ENCODE assay signal across 8 cellular contexts in genomic region chr19:36492689-36493453, GRCh38. TPM values are rescaled to one million over a fixed set of nuclear protein-coding genes. Genes with fewer than 3 reads are reported as not detected.
A peak's percentile ranks its signal among the peaks of the same experiment; 100 is the strongest.
DNase-seq lines count a peak whose midpoint lies in the region; ATAC-seq and TF ChIP-seq lines count a peak whose summit lies in the region.
"Not testable (repeated sequence)": the region's sequence is repeated elsewhere in the genome, so short reads cannot be mapped to it uniquely, and the experiment has no call there.

No MANE protein-coding gene starts in this region.

- WGBS in body of pancreas, 2 donors: 63 to 69% methylated on average over 18 of the region's 18 CpGs

- H3K27ac ChIP-seq in VCaP, body of pancreas: not testable (repeated sequence)

- not testable (repeated sequence) for H3K4me3 ChIP-seq in BE2C (ENCODE audit: low read depth, low read length); body of pancreas

- DNase-seq in BE2C (peak; percentile 74), GM13976 (ENCODE audit: low spot score) (peak; percentile 42), NCI-H345 treated with DMSO at 0.1 percent for 48 hours (lab: John Stamatoyannopoulos, UW; ENCODE audit: unreplicated experiment) (peak; percentile 49), body of pancreas (peak; percentile 25 to 64 (median 32)), glutamatergic neuron (peak; percentile 58), midbrain (lab: John Stamatoyannopoulos, UW) (peak; percentile 76)

- H3K27ac Mint-ChIP-seq in glutamatergic neuron (ENCODE audit: unreplicated experiment): not testable (repeated sequence)
- peak overlapping the region; percentile 76 for H3K27ac Mint-ChIP-seq in stimulated activated memory B cell treated with anti-CD40 and anti-IgM and Interleukin-4, amounts not matched to agents 10 μg/mL and 1 μg/mL and 100 μg/mL, for 72 hours

- H3K4me3 Mint-ChIP-seq in glutamatergic neuron (ENCODE audit: unreplicated experiment): not testable (repeated sequence)
- H3K4me3 Mint-ChIP-seq in stimulated activated memory B cell treated with anti-CD40 and anti-IgM and Interleukin-4, amounts not matched to agents 10 μg/mL and 1 μg/mL and 100 μg/mL, for 72 hours: peak overlapping the region; percentile 64

- H3K36me3 ChIP-seq in BE2C; body of pancreas (replicated peaks in 1 of 2; ENCODE audit: insufficient read depth in 1 of 2, low read depth in 2 of 2): not testable (repeated sequence)

- not testable (repeated sequence) for H3K4me1 ChIP-seq in BE2C, body of pancreas

- ATAC-seq in body of pancreas; stimulated activated memory B cell treated with anti-CD40 and anti-IgM and Interleukin-4, amounts not matched to agents 10 μg/mL and 1 μg/mL and 100 μg/mL, for 72 hours: not testable (repeated sequence)

- not testable (repeated sequence) for H3K4me1 Mint-ChIP-seq in glutamatergic neuron (ENCODE audit: low read depth, unreplicated experiment)
- H3K4me1 Mint-ChIP-seq in stimulated activated memory B cell treated with anti-CD40 and anti-IgM and Interleukin-4, amounts not matched to agents 10 μg/mL and 1 μg/mL and 100 μg/mL, for 72 hours: peaks cover 27% of the 10 kb centered on the region

- H3K27me3 Mint-ChIP-seq in glutamatergic neuron (ENCODE audit: unreplicated experiment): peaks cover 15% of the 10 kb centered on the region
- H3K27me3 Mint-ChIP-seq in stimulated activated memory B cell treated with anti-CD40 and anti-IgM and Interleukin-4, amounts not matched to agents 10 μg/mL and 1 μg/mL and 100 μg/mL, for 72 hours: not testable (repeated sequence)

- H3K36me3 Mint-ChIP-seq in glutamatergic neuron (ENCODE audit: unreplicated experiment): peaks cover 18% of the 10 kb centered on the region
- not testable (repeated sequence) for H3K36me3 Mint-ChIP-seq in stimulated activated memory B cell treated with anti-CD40 and anti-IgM and Interleukin-4, amounts not matched to agents 10 μg/mL and 1 μg/mL and 100 μg/mL, for 72 hours

- peaks cover 29% of the 10 kb centered on the region for H3K9me3 Mint-ChIP-seq in glutamatergic neuron (ENCODE audit: unreplicated experiment)
- not testable (repeated sequence) for H3K9me3 Mint-ChIP-seq in stimulated activated memory B cell treated with anti-CD40 and anti-IgM and Interleukin-4, amounts not matched to agents 10 μg/mL and 1 μg/mL and 100 μg/mL, for 72 hours

- in situ Hi-C loops in GM13976 (cut with MboI; ENCODE audit: low sequenced_read_pairs, unreplicated experiment): loop anchor here (25.0 kb wide), 1 partner anchor 281 kb away; the partner anchor contains the start of genes ZNF146 and ZNF565

- TF ChIP-seq CTCF in BE2C (IDR thresholded peaks at IDR 0.05; ENCODE audit: low read depth, low read length) (peak; percentile 81), GM13976 (IDR thresholded peaks at IDR 0.05; ENCODE audit: borderline replicate concordance, control extremely low read depth, extremely low read depth, insufficient read depth, missing control alignments) (peak; percentile 46), VCaP (conservative IDR thresholded peaks at IDR 0.05) (peak; percentile 84), body of pancreas (IDR thresholded peaks at IDR 0.05) (peak in 4 of 7 experiments; percentile 22 to 40 (median 30)), glutamatergic neuron (IDR thresholded peaks at IDR 0.05; ENCODE audit: partially characterized antibody, unreplicated experiment) (peak; percentile 29)

- not testable (repeated sequence) for TF ChIP-seq POLR2A in body of pancreas (IDR thresholded peaks at IDR 0.05)

- not testable (repeated sequence) for H3K27me3 ChIP-seq in BE2C, body of pancreas

- not testable (repeated sequence) for H3K9me3 ChIP-seq in BE2C, body of pancreas

- intact Hi-C loops in body of pancreas (cut with DNase I): not testable (repeated sequence)

RNA-seq across cellular contexts. Expression of gene ZNF566, which starts 3.5 kb away (rescaled TPM):
- 7.1 TPM for polyA plus RNA-seq in BE2C (2012; ENCODE audit: insufficient read depth, insufficient read length, low read depth)
- total RNA-seq in body of pancreas (1 to 10 TPM; 4.4 to 9.9 TPM), glutamatergic neuron (ENCODE audit: unreplicated experiment) (15.7 TPM)

RNA-seq across cellular contexts. Expression of gene ZNF260, which starts 35.2 kb away (rescaled TPM):
- polyA plus RNA-seq in BE2C (2012; ENCODE audit: insufficient read depth, insufficient read length, low read depth): 7.2 TPM
- total RNA-seq in body of pancreas (10 to 100 TPM in 1 of 2 donors, 1 to 10 TPM in 1; 3.0 to 16.3 TPM), glutamatergic neuron (ENCODE audit: unreplicated experiment) (22.4 TPM)

Comparison
In these comparisons a context has a peak if more than half of its experiments do, and no peak if none do; other contexts are left out.
1. CTCF ChIP-seq: peak in every context shown above with its lines; median percentile 84 in VCaP; 81 in BE2C; 46 in GM13976; 30 in body of pancreas; 29 in glutamatergic neuron.